Comparison of ENCODE assay signal across 23 cellular contexts in the genomic region with DNA sequence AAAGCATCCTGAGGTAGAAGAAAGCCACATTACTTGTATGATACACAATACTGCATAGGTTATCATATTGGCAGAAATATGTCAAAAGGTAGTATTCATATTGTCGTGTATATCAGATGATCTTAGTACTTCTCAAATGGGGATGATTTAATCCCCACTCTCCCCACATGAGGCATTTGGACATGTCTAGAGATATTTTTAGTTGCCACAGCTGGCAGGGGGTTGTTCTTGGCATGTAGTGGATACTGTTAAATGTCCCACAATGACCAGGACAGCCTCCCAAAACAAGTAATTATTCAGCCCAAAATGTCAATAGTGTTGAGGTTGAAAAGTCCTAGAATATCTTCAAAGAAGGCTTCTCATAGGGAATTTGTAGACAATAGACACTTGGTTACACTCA.
"Had no signal": no experiment of that assay in that cellular context is flagged by ENCODE, and none has a peak within 500 bp of the region (broad histone marks: within the 10 kb centered on the region; RNA-seq: fewer than 3 reads in every experiment).

No MANE protein-coding gene starts in this region.

- H3K4me3 ChIP-seq: lower lobe of right lung, ovary, right atrium auricular region, right lobe of liver, skin epidermis, stomach, testis, thyroid gland, upper lobe of right lung had no signal

- ATAC-seq: lower lobe of right lung; naive thymus-derived CD4-positive, alpha-beta T cell; natural killer cell treated with Interleukin-12 subunit alpha and Interleukin-12 subunit beta and Interleukin-15 and Interleukin-18, amount 100 ng/mL, for 72 hours; right lobe of liver; stimulated activated naive B cell treated with anti-CD40 and anti-IgM and Interleukin-4, amounts not matched to agents 10 μg/mL and 1 μg/mL and 100 μg/mL, for 72 hours; stimulated activated naive CD8-positive, alpha-beta T cell treated with anti-CD3 and anti-CD28 coated beads, Interleukin-15, Interleukin-2, amounts not matched to agents 100 U/mL and 50 U/mL, for 24 hours; upper lobe of right lung had no signal

- H3K36me3 ChIP-seq: lower lobe of right lung, ovary, right atrium auricular region, right lobe of liver, stomach, thyroid gland, upper lobe of right lung had no signal

- DNase-seq: islet precursor cell; lower lobe of right lung; mammary epithelial cell; mesenchymal stem cell; naive thymus-derived CD4-positive, alpha-beta T cell; ovary; right lobe of liver; stimulated activated CD4-positive, alpha-beta T cell treated with anti-CD3 and anti-CD28 coated beads, Interleukin-12 subunit alpha, Interleukin-12 subunit beta, amount 100 ng/mL, for 4 hours; stimulated activated CD4-positive, alpha-beta T cell treated with anti-CD3 and anti-CD28 coated beads, Interleukin-15, amount 100 ng/mL, for 24 hours; stimulated activated CD4-positive, alpha-beta T cell treated with anti-CD3 and anti-CD28 coated beads, Interleukin-2, amount 100 ng/mL, for 24 hours; stimulated activated CD4-positive, alpha-beta T cell treated with anti-CD3 and anti-CD28 coated beads, Interleukin-4, amount 100 ng/mL, for 1 hour; stimulated activated naive B cell treated with anti-CD40 and anti-IgM and Interleukin-4, amounts not matched to agents 10 μg/mL and 1 μg/mL and 100 μg/mL, for 72 hours; stimulated activated naive CD8-positive, alpha-beta T cell treated with anti-CD3 and anti-CD28 coated beads, Interleukin-15, Interleukin-2, amounts not matched to agents 100 U/mL and 50 U/mL, for 24 hours; stomach; testis; thyroid gland; trophoblast cell; upper lobe of right lung had no signal

- H3K4me1 Mint-ChIP-seq: naive thymus-derived CD4-positive, alpha-beta T cell; stimulated activated naive B cell treated with anti-CD40 and anti-IgM and Interleukin-4, amounts not matched to agents 10 μg/mL and 1 μg/mL and 100 μg/mL, for 72 hours had no signal

- H3K9me3 ChIP-seq: lower lobe of right lung, ovary, right atrium auricular region, right lobe of liver, stomach, testis, thyroid gland, upper lobe of right lung had no signal

- H3K9me3 Mint-ChIP-seq: naive thymus-derived CD4-positive, alpha-beta T cell; natural killer cell treated with Interleukin-12 subunit alpha and Interleukin-12 subunit beta and Interleukin-15 and Interleukin-18, amount 100 ng/mL, for 72 hours; stimulated activated naive B cell treated with anti-CD40 and anti-IgM and Interleukin-4, amounts not matched to agents 10 μg/mL and 1 μg/mL and 100 μg/mL, for 72 hours had no signal

- H3K36me3 Mint-ChIP-seq: naive thymus-derived CD4-positive, alpha-beta T cell; natural killer cell treated with Interleukin-12 subunit alpha and Interleukin-12 subunit beta and Interleukin-15 and Interleukin-18, amount 100 ng/mL, for 72 hours; stimulated activated naive B cell treated with anti-CD40 and anti-IgM and Interleukin-4, amounts not matched to agents 10 μg/mL and 1 μg/mL and 100 μg/mL, for 72 hours had no signal

- H3K27ac ChIP-seq: lower lobe of right lung, ovary, right atrium auricular region, right lobe of liver, skin epidermis, stomach, testis, thyroid gland, upper lobe of right lung had no signal

- H3K4me1 ChIP-seq: lower lobe of right lung, right lobe of liver, stomach, thyroid gland, upper lobe of right lung had no signal

- H3K4me3 Mint-ChIP-seq: naive thymus-derived CD4-positive, alpha-beta T cell; natural killer cell treated with Interleukin-12 subunit alpha and Interleukin-12 subunit beta and Interleukin-15 and Interleukin-18, amount 100 ng/mL, for 72 hours; stimulated activated naive B cell treated with anti-CD40 and anti-IgM and Interleukin-4, amounts not matched to agents 10 μg/mL and 1 μg/mL and 100 μg/mL, for 72 hours had no signal

- H3K27ac Mint-ChIP-seq: naive thymus-derived CD4-positive, alpha-beta T cell; natural killer cell treated with Interleukin-12 subunit alpha and Interleukin-12 subunit beta and Interleukin-15 and Interleukin-18, amount 100 ng/mL, for 72 hours; progenitor cell of endocrine pancreas; stimulated activated naive B cell treated with anti-CD40 and anti-IgM and Interleukin-4, amounts not matched to agents 10 μg/mL and 1 μg/mL and 100 μg/mL, for 72 hours had no signal

- H3K27me3 ChIP-seq: ovary, right atrium auricular region, right lobe of liver, stomach, testis, thyroid gland, upper lobe of right lung had no signal

- FAIRE-seq: urothelium cell line had no signal

- H3K27me3 Mint-ChIP-seq: naive thymus-derived CD4-positive, alpha-beta T cell; natural killer cell treated with Interleukin-12 subunit alpha and Interleukin-12 subunit beta and Interleukin-15 and Interleukin-18, amount 100 ng/mL, for 72 hours; progenitor cell of endocrine pancreas; stimulated activated naive B cell treated with anti-CD40 and anti-IgM and Interleukin-4, amounts not matched to agents 10 μg/mL and 1 μg/mL and 100 μg/mL, for 72 hours had no signal
